Comparison of ENCODE assay signal across 22 cellular contexts in genomic region chr2:167510071-167510759, GRCh38.
DNase-seq lines count a peak whose midpoint lies in the region; FAIRE-seq and TF ChIP-seq lines count a peak whose summit lies in the region.
"Had no signal": no experiment of that assay in that cellular context is flagged by ENCODE, and none has a peak within 500 bp of the region (broad histone marks: within the 10 kb centered on the region; RNA-seq: fewer than 3 reads in every experiment).

No MANE protein-coding gene starts in this region.

- DNase-seq in MCF 10A (ENCODE audit: unreplicated experiment) (peak; percentile 19), breast epithelium (ENCODE audit: low spot score in 2 of 2) (no peak), astrocyte (ENCODE audit: low read depth) (peak; percentile 18), hepatocyte (ENCODE audit: low spot score) (no peak), smooth muscle cell (lab: John Stamatoyannopoulos, UW; ENCODE audit: unreplicated experiment) (no peak), NCI-H1105 (lab: John Stamatoyannopoulos, UW) (no peak)
- no peak for DNase-seq in stimulated activated CD4-positive, alpha-beta T cell treated with anti-CD3 and anti-CD28 coated beads, Interleukin-1b, Interleukin-23, amount 100 ng/mL, for 48 hours
- DNase-seq in stimulated activated CD4-positive, alpha-beta T cell treated with anti-CD3 and anti-CD28 coated beads, Interleukin-2, amount 100 ng/mL, for 24 hours = no peak
- DNase-seq: activated CD4-positive, alpha-beta T cell treated with anti-CD3 and anti-CD28 coated beads, Interleukin-2, amount 10 ng/mL, durations not matched to agents 7 days and 5 days; activated naive CD4-positive, alpha-beta T cell treated with anti-CD3 and anti-CD28 coated beads, Interleukin-2, amount 10 ng/mL, durations not matched to agents 7 days and 5 days; body of pancreas; DND-41; effector CD4-positive, alpha-beta T cell; Karpas-422; natural killer cell; NCI-H446; psoas muscle had no signal

- H3K4me3 Mint-ChIP-seq in MCF 10A (ENCODE audit: unreplicated experiment) (no peak overlapping the region), astrocyte (ENCODE audit: unreplicated experiment) (no peak overlapping the region)
- H3K4me3 Mint-ChIP-seq: activated CD4-positive, alpha-beta T cell treated with anti-CD3 and anti-CD28 coated beads, Interleukin-2, amount 10 ng/mL, durations not matched to agents 7 days and 5 days; activated naive CD4-positive, alpha-beta T cell treated with anti-CD3 and anti-CD28 coated beads, Interleukin-2, amount 10 ng/mL, durations not matched to agents 7 days and 5 days; natural killer cell; stimulated activated naive CD8-positive, alpha-beta T cell treated with anti-CD3 and anti-CD28 coated beads, Interleukin-15, Interleukin-2, amounts not matched to agents 100 ng/mL and 50 ng/mL, for 24 hours had no signal

- intact Hi-C loops in MCF 10A (cut with micrococcal nuclease) (no loop called here), breast epithelium (cut with DNase I; ENCODE audit: low total_unique reads) (no loop called here)

- peak overlapping the region; percentile 14 for H3K27ac Mint-ChIP-seq in MCF 10A (ENCODE audit: low read depth, unreplicated experiment)
- H3K27ac Mint-ChIP-seq in astrocyte (ENCODE audit: unreplicated experiment) = peak overlapping the region; percentile 83
- H3K27ac Mint-ChIP-seq: activated CD4-positive, alpha-beta T cell treated with anti-CD3 and anti-CD28 coated beads, Interleukin-2, amount 10 ng/mL, durations not matched to agents 7 days and 5 days; activated naive CD4-positive, alpha-beta T cell treated with anti-CD3 and anti-CD28 coated beads, Interleukin-2, amount 10 ng/mL, durations not matched to agents 7 days and 5 days; natural killer cell; stimulated activated naive CD8-positive, alpha-beta T cell treated with anti-CD3 and anti-CD28 coated beads, Interleukin-15, Interleukin-2, amounts not matched to agents 100 ng/mL and 50 ng/mL, for 24 hours had no signal

- H3K27me3 ChIP-seq in breast epithelium (no peaks in the 10 kb centered on the region), astrocyte (ENCODE audit: insufficient read depth, low read length) (no peaks in the 10 kb centered on the region), hepatocyte (no peaks in the 10 kb centered on the region), smooth muscle cell (ENCODE audit: low read depth) (no peaks in the 10 kb centered on the region)
- H3K27me3 ChIP-seq: body of pancreas, foreskin keratinocyte, SJSA1 had no signal

- H3K9ac ChIP-seq in astrocyte (ENCODE audit: low read length) (peak overlapping the region; percentile 71), smooth muscle cell (ENCODE audit: low read depth) (peak overlapping the region; percentile 7)

- no peak overlapping the region for H3K4me3 ChIP-seq in breast epithelium
- peak overlapping the region; percentile 19 for H3K4me3 ChIP-seq in astrocyte (ENCODE audit: insufficient read depth, low read depth, low read length)
- no peak overlapping the region for H3K4me3 ChIP-seq in hepatocyte
- no peak overlapping the region for H3K4me3 ChIP-seq in smooth muscle cell
- H3K4me3 ChIP-seq: body of pancreas, lung, psoas muscle, SJSA1 had no signal

- H3K9me3 Mint-ChIP-seq in MCF 10A (ENCODE audit: unreplicated experiment) = no peaks in the 10 kb centered on the region
- no peaks in the 10 kb centered on the region for H3K9me3 Mint-ChIP-seq in astrocyte (ENCODE audit: unreplicated experiment)
- H3K9me3 Mint-ChIP-seq: activated CD4-positive, alpha-beta T cell treated with anti-CD3 and anti-CD28 coated beads, Interleukin-2, amount 10 ng/mL, durations not matched to agents 7 days and 5 days; activated naive CD4-positive, alpha-beta T cell treated with anti-CD3 and anti-CD28 coated beads, Interleukin-2, amount 10 ng/mL, durations not matched to agents 7 days and 5 days had no signal

- no peak overlapping the region for H3K27ac ChIP-seq in breast epithelium
- H3K27ac ChIP-seq in astrocyte (ENCODE audit: low read depth, low read length) = peak overlapping the region; percentile 79
- peak overlapping the region; percentile 0 for H3K27ac ChIP-seq in hepatocyte
- peak overlapping the region; percentile 54 for H3K27ac ChIP-seq in smooth muscle cell (ENCODE audit: low read depth)
- H3K27ac ChIP-seq: body of pancreas, foreskin keratinocyte, HL-60, psoas muscle, SJSA1 had no signal

- H3K4me2 ChIP-seq in astrocyte (ENCODE audit: low read length) (peak overlapping the region; percentile 76), hepatocyte (peak overlapping the region; percentile 26), smooth muscle cell (peak overlapping the region; percentile 73)

- POLR2A ChIA-PET in MCF 10A (lab: Yijun Ruan, JAX) = no interaction called here

- TF ChIP-seq CTCF in MCF 10A (IDR thresholded peaks at IDR 0.05; ENCODE audit: unreplicated experiment) (no peak), breast epithelium (IDR thresholded peaks at IDR 0.05) (no peak), astrocyte (IDR thresholded peaks at IDR 0.05; ENCODE audit: insufficient read depth, low read depth, low read length) (no peak), hepatocyte (IDR thresholded peaks at IDR 0.05; ENCODE audit: poor library complexity) (no peak), smooth muscle cell (IDR thresholded peaks at IDR 0.05; ENCODE audit: borderline replicate concordance, insufficient read depth, poor library complexity, severe bottlenecking) (no peak)

- no peak for FAIRE-seq in astrocyte (lab: Jason Lieb, UNC)

- CTCF ChIA-PET in MCF 10A (lab: Yijun Ruan, JAX) = interaction anchor here (0.6 kb wide), 1 partner anchor 1354 kb away, joined by 3 read pairs; no protein-coding TSS in a partner anchor

- H3K4me1 ChIP-seq in breast epithelium (no peaks in the 10 kb centered on the region), astrocyte (ENCODE audit: insufficient read depth, low read length) (peaks cover 14% of the 10 kb centered on the region), hepatocyte (ENCODE audit: insufficient read depth) (no peaks in the 10 kb centered on the region), smooth muscle cell (ENCODE audit: low read depth) (peaks cover 6% of the 10 kb centered on the region)
- H3K4me1 ChIP-seq: body of pancreas, foreskin keratinocyte, psoas muscle, SJSA1 had no signal

- H3K36me3 ChIP-seq in breast epithelium (no peaks in the 10 kb centered on the region), astrocyte (ENCODE audit: insufficient read depth, low read length) (no peaks in the 10 kb centered on the region), hepatocyte (replicated peaks; ENCODE audit: insufficient read depth, low read depth) (no peaks in the 10 kb centered on the region), smooth muscle cell (ENCODE audit: low read depth) (no peaks in the 10 kb centered on the region)
- H3K36me3 ChIP-seq: SJSA1 had no signal

- no peak for TF ChIP-seq POLR2A in breast epithelium (IDR thresholded peaks at IDR 0.05)

- H3K4me1 Mint-ChIP-seq in MCF 10A (ENCODE audit: insufficient read depth, unreplicated experiment) (peaks cover 8% of the 10 kb centered on the region), astrocyte (ENCODE audit: low read depth, unreplicated experiment) (peaks cover 13% of the 10 kb centered on the region)
- H3K4me1 Mint-ChIP-seq: activated CD4-positive, alpha-beta T cell treated with anti-CD3 and anti-CD28 coated beads, Interleukin-2, amount 10 ng/mL, durations not matched to agents 7 days and 5 days; activated naive CD4-positive, alpha-beta T cell treated with anti-CD3 and anti-CD28 coated beads, Interleukin-2, amount 10 ng/mL, durations not matched to agents 7 days and 5 days; natural killer cell had no signal

- H4K20me1 ChIP-seq in astrocyte (ENCODE audit: insufficient read depth, low read length) (no peaks in the 10 kb centered on the region), hepatocyte (ENCODE audit: insufficient read depth, poor library complexity, severe bottlenecking) (no peaks in the 10 kb centered on the region), smooth muscle cell (ENCODE audit: low read depth) (no peaks in the 10 kb centered on the region)

- H3K9me3 ChIP-seq in breast epithelium (no peaks in the 10 kb centered on the region), astrocyte (ENCODE audit: insufficient read depth, low read depth, low read length) (no peaks in the 10 kb centered on the region), hepatocyte (ENCODE audit: low read depth) (no peaks in the 10 kb centered on the region), smooth muscle cell (replicated peaks; ENCODE audit: low read depth) (no peaks in the 10 kb centered on the region)
- H3K9me3 ChIP-seq: body of pancreas, psoas muscle, SJSA1 had no signal

- no peaks in the 10 kb centered on the region for H3K9me2 ChIP-seq in hepatocyte (replicated peaks; ENCODE audit: insufficient read depth)

- no TSS peak for BruUV-seq in MCF 10A (replicated peaks; lab: Mats Ljungman, UMichigan)

- H2AFZ ChIP-seq in astrocyte (ENCODE audit: low read depth, low read length) (peak overlapping the region; percentile 44), hepatocyte (no peak overlapping the region), smooth muscle cell (ENCODE audit: low read depth) (peak overlapping the region; percentile 81)

- no peaks in the 10 kb centered on the region for H3K36me3 Mint-ChIP-seq in MCF 10A (ENCODE audit: insufficient read depth, unreplicated experiment)
- H3K36me3 Mint-ChIP-seq in astrocyte (ENCODE audit: low read depth, unreplicated experiment) = no peaks in the 10 kb centered on the region
- H3K36me3 Mint-ChIP-seq: activated naive CD4-positive, alpha-beta T cell treated with anti-CD3 and anti-CD28 coated beads, Interleukin-2, amount 10 ng/mL, durations not matched to agents 7 days and 5 days; natural killer cell had no signal

- H3K79me2 ChIP-seq in astrocyte (ENCODE audit: insufficient read depth, low read length) (no peaks in the 10 kb centered on the region), hepatocyte (no peaks in the 10 kb centered on the region), smooth muscle cell (ENCODE audit: low read depth) (no peaks in the 10 kb centered on the region)

- WGBS in hepatocyte (ENCODE audit: low lambda C conversion rate, missing lambda C conversion rate) = 9% methylated on average over 2 of the region's 2 CpGs
- 25% methylated on average over 2 of the region's 2 CpGs for WGBS in smooth muscle cell (ENCODE audit: low lambda C conversion rate)

- H3K27me3 Mint-ChIP-seq in MCF 10A (ENCODE audit: insufficient read depth, unreplicated experiment) (no peaks in the 10 kb centered on the region), astrocyte (ENCODE audit: low read depth, unreplicated experiment) (no peaks in the 10 kb centered on the region)
- H3K27me3 Mint-ChIP-seq: activated CD4-positive, alpha-beta T cell treated with anti-CD3 and anti-CD28 coated beads, Interleukin-2, amount 10 ng/mL, durations not matched to agents 7 days and 5 days; activated naive CD4-positive, alpha-beta T cell treated with anti-CD3 and anti-CD28 coated beads, Interleukin-2, amount 10 ng/mL, durations not matched to agents 7 days and 5 days; stimulated activated naive CD8-positive, alpha-beta T cell treated with anti-CD3 and anti-CD28 coated beads, Interleukin-15, Interleukin-2, amounts not matched to agents 100 ng/mL and 50 ng/mL, for 24 hours had no signal

- no peaks in the 10 kb centered on the region for H3F3A ChIP-seq in smooth muscle cell (ENCODE audit: low read depth)

Comparison
In these comparisons a context has a peak if more than half of its experiments do, and no peak if none do; other contexts are left out.
1. DNase-seq: peak in MCF 10A (single experiment) and astrocyte (single experiment); none in breast epithelium (0 of 2), hepatocyte (single experiment), smooth muscle cell (single experiment), stimulated activated CD4-positive, alpha-beta T cell treated with anti-CD3 and anti-CD28 coated beads, Interleukin-1b, Interleukin-23, amount 100 ng/mL, for 48 hours (single experiment), stimulated activated CD4-positive, alpha-beta T cell treated with anti-CD3 and anti-CD28 coated beads, Interleukin-2, amount 100 ng/mL, for 24 hours (0 of 2) and NCI-H1105 (single experiment).
2. H3K27ac ChIP-seq: peak in astrocyte (single experiment), hepatocyte (single experiment) and smooth muscle cell (single experiment); none in breast epithelium (0 of 2).
3. H3K4me2 ChIP-seq: peak in every context shown above with its lines; median percentile 76 in astrocyte; 73 in smooth muscle cell; 26 in hepatocyte.